8 cellular contexts compared by ENCODE assay signal in genomic region chr16:2842340-2843000, GRCh38. TPM values are rescaled to one million over a fixed set of nuclear protein-coding genes. Genes with fewer than 3 reads are reported as not detected.
A peak's percentile ranks its signal among the peaks of the same experiment; 100 is the strongest.
DNase-seq lines count a peak whose midpoint lies in the region; ATAC-seq and TF ChIP-seq lines count a peak whose summit lies in the region.

No MANE protein-coding gene starts in this region.

- H3K9me3 ChIP-seq in left ventricle myocardium inferior (replicated peaks) = no peaks in the 10 kb centered on the region

- in situ Hi-C loops in SK-MEL-5 (cut with HindIII; ENCODE audit: low pct_unique_long_range_greater_than_20kb, low sequenced_read_pairs) = no loop called here
- in situ Hi-C loops in ACHN (cut with HindIII; ENCODE audit: low pct_ligation_motif_present, low pct_unique_long_range_greater_than_20kb, low sequenced_read_pairs) = no loop called here

- H3K4me1 ChIP-seq in left ventricle myocardium inferior = peaks cover 17% of the 10 kb centered on the region

- ATAC-seq in HG03095 (IDR thresholded peaks at IDR 0.05; ENCODE audit: unreplicated experiment) = no peak

- CTCF ChIA-PET in GM10248 (lab: Yijun Ruan, JAX) = interaction anchor here (0.8 kb wide), 1 partner anchor 26 kb away, joined by 4 read pairs; no protein-coding TSS in a partner anchor

- intact Hi-C loops in left ventricle myocardium inferior (cut with micrococcal nuclease) = no loop called here

- TF ChIP-seq CTCF in GM10248 (IDR thresholded peaks at IDR 0.05; ENCODE audit: control extremely low read depth, extremely low read depth, low read depth, missing control alignments) = peak; percentile 37
- peak; percentile 57 for TF ChIP-seq CTCF in left ventricle myocardium inferior (IDR thresholded peaks at IDR 0.05; ENCODE audit: borderline replicate concordance)

- DNase-seq in GM10248 (ENCODE audit: extremely low spot score) = peak; percentile 68
- peak; percentile 30 for DNase-seq in SK-MEL-5 (ENCODE audit: low read depth, low spot score)
- peak; percentile 82 for DNase-seq in activated naive CD4-positive, alpha-beta T cell treated with anti-CD3 and anti-CD28 coated beads, Interleukin-2, amount 50 U/mL, for 16 hours
- DNase-seq in left ventricle myocardium inferior = peak; percentile 30
- DNase-seq in stimulated activated CD4-positive, alpha-beta T cell treated with anti-CD3 and anti-CD28 coated beads, Interleukin-15, amount 100 ng/mL, for 24 hours = peak; percentile 91
- DNase-seq in NCI-H226 = no peak
- no peak for DNase-seq in ACHN

- H3K27ac ChIP-seq in left ventricle myocardium inferior (replicated peaks) = peak overlapping the region; percentile 25

- peaks cover 56% of the 10 kb centered on the region for H3K27me3 ChIP-seq in left ventricle myocardium inferior (ENCODE audit: low read depth)

- H3K36me3 ChIP-seq in left ventricle myocardium inferior = no peaks in the 10 kb centered on the region

- H3K4me3 ChIP-seq in left ventricle myocardium inferior = peak overlapping the region; percentile 19

- POLR2A ChIA-PET in GM10248 (lab: Yijun Ruan, JAX) = no interaction called here

RNA-seq across cellular contexts. Expression of gene ZG16B, which starts 12.4 kb away (rescaled TPM):
- total RNA-seq in SK-MEL-5 (2014; rRNA removed; shearing (Covaris generic)) = not detected in 2 replicates
- polyA plus RNA-seq in SK-MEL-5 (2015; cell fraction: cytosol; rRNA removed) = not detected in 2 replicates
- polyA plus RNA-seq in SK-MEL-5 (2015; cell fraction: nucleus; rRNA removed) = not detected in 2 replicates
- total RNA-seq in left ventricle myocardium inferior = 0.27 TPM

RNA-seq across cellular contexts. Expression of gene PRSS22, which starts 15.5 kb away (rescaled TPM):
- total RNA-seq in SK-MEL-5 (2014; rRNA removed; shearing (Covaris generic)) = not detected in 2 replicates
- 0.73 TPM in 1 of 2 replicates, not detected in the other for polyA plus RNA-seq in SK-MEL-5 (2015; cell fraction: cytosol; rRNA removed)
- 0.65 TPM in 1 of 2 replicates, not detected in the other for polyA plus RNA-seq in SK-MEL-5 (2015; cell fraction: nucleus; rRNA removed)
- total RNA-seq in left ventricle myocardium inferior = not detected

RNA-seq across cellular contexts. Expression of gene PRSS21, which starts 25.4 kb away (rescaled TPM):
- not detected in 2 replicates for total RNA-seq in SK-MEL-5 (2014; rRNA removed; shearing (Covaris generic))
- not detected in 2 replicates for polyA plus RNA-seq in SK-MEL-5 (2015; cell fraction: cytosol; rRNA removed)
- polyA plus RNA-seq in SK-MEL-5 (2015; cell fraction: nucleus; rRNA removed) = not detected in 2 replicates
- total RNA-seq in left ventricle myocardium inferior = not detected

RNA-seq across cellular contexts. Expression of gene FLYWCH2, which starts 40.5 kb away (rescaled TPM):
- 30.3 and 31.8 TPM in 2 replicates for total RNA-seq in SK-MEL-5 (2014; rRNA removed; shearing (Covaris generic))
- 64.1 and 71.9 TPM in 2 replicates for polyA plus RNA-seq in SK-MEL-5 (2015; cell fraction: cytosol; rRNA removed)
- 4.5 and 9.3 TPM in 2 replicates for polyA plus RNA-seq in SK-MEL-5 (2015; cell fraction: nucleus; rRNA removed)
- 23.2 TPM for total RNA-seq in left ventricle myocardium inferior

RNA-seq across cellular contexts. Expression of gene PRSS41, which starts 44.2 kb away (rescaled TPM):
- not detected in 2 replicates for total RNA-seq in SK-MEL-5 (2014; rRNA removed; shearing (Covaris generic))
- polyA plus RNA-seq in SK-MEL-5 (2015; cell fraction: cytosol; rRNA removed) = not detected in 2 replicates
- polyA plus RNA-seq in SK-MEL-5 (2015; cell fraction: nucleus; rRNA removed) = not detected in 2 replicates
- not detected for total RNA-seq in left ventricle myocardium inferior

Comparison
In these comparisons a context has a peak if more than half of its experiments do, and no peak if none do; other contexts are left out.
1. DNase-seq: peak in GM10248 (single experiment), SK-MEL-5 (single experiment), activated naive CD4-positive, alpha-beta T cell treated with anti-CD3 and anti-CD28 coated beads, Interleukin-2, amount 50 U/mL, for 16 hours (single experiment), left ventricle myocardium inferior (single experiment) and stimulated activated CD4-positive, alpha-beta T cell treated with anti-CD3 and anti-CD28 coated beads, Interleukin-15, amount 100 ng/mL, for 24 hours (single experiment); none in NCI-H226 (single experiment) and ACHN (single experiment).